15 cellular contexts compared by ENCODE assay signal in the genomic region with DNA sequence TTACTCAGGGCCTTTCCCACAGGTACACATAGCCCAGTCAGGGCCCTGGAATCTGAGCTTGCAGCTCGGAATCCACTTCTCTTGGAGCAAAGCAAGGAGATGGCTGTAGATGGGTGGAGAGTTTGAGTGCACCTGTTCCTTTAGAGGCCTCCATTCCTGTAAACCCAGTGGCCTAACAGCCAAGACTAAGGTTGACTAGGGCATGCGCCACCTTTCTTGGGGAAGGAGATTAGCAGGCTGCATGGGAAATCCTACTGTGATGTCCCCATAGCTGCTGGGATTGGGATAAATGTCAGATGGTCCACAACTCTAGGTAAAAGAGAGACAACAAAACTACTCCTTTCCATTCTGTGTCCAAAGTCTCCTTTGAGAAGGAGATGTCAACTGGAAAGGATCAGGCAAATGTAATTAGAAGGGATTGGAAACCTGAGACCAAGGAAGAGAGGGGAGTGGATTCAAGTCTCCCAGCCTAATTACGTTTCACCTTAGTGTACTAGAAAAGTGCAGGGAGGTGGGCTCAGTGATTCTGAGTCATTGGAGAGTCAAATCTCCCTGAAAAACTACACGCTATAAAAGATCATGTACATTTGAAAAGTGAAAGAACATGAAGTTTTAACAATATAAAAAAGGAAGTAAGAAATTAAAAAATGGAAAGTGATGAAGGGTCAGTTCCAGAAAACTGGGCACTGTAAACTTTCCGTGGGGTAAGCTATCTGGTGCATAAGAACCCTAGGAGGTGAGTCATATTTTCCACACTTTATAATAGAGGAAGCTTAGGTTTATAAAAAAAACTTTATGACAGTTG.
A peak's percentile ranks its signal among the peaks of the same experiment; 100 is the strongest.
DNase-seq lines count a peak whose midpoint lies in the region; ATAC-seq and TF ChIP-seq lines count a peak whose summit lies in the region.
"Had no signal": no experiment of that assay in that cellular context is flagged by ENCODE, and none has a peak within 500 bp of the region (broad histone marks: within the 10 kb centered on the region; RNA-seq: fewer than 3 reads in every experiment).

No MANE protein-coding gene starts in this region.

- CTCF ChIA-PET in PC-3 (lab: Charles Lee), result no interaction called here

- intact Hi-C loops in PC-3 (cut with micrococcal nuclease), result no loop called here

- POLR2A ChIA-PET in PC-3 (lab: Charles Lee; ENCODE audit: unreplicated experiment), result no interaction called here

- H3K9me2 ChIP-seq in PC-3 (replicated peaks; ENCODE audit: low read length), result no peaks in the 10 kb centered on the region

- H3K36me3 ChIP-seq in PC-3 (ENCODE audit: low read depth, low read length), result no peaks in the 10 kb centered on the region
- H3K36me3 ChIP-seq: cardiac muscle cell, tibial nerve had no signal

- TF ChIP-seq CTCF in PC-3 (conservative IDR thresholded peaks at IDR 0.05; ENCODE audit: low read depth, low read length), result no peak

- H3K4me3 Mint-ChIP-seq in stimulated activated memory B cell treated with anti-CD40 and anti-IgM and Interleukin-4, amounts not matched to agents 10 μg/mL and 1 μg/mL and 100 μg/mL, for 72 hours, result no peak overlapping the region
- H3K4me3 Mint-ChIP-seq: activated CD4-positive, alpha-beta memory T cell treated with anti-CD3 and anti-CD28 coated beads, Interleukin-2, amount 10 ng/mL, durations not matched to agents 7 days and 5 days; T-cell had no signal

- H3K79me2 ChIP-seq in PC-3 (ENCODE audit: low read length), result no peaks in the 10 kb centered on the region

- peaks cover 12% of the 10 kb centered on the region; the same call in 1 of the 2 replicates for H3K27me3 ChIP-seq in PC-3 (ENCODE audit: low read length)
- H3K27me3 ChIP-seq: cardiac muscle cell, tibial nerve had no signal

- no peaks in the 10 kb centered on the region for H3F3A ChIP-seq in PC-3 (ENCODE audit: low read length, unreplicated experiment)

- no peaks in the 10 kb centered on the region for H3K36me3 Mint-ChIP-seq in stimulated activated memory B cell treated with anti-CD40 and anti-IgM and Interleukin-4, amounts not matched to agents 10 μg/mL and 1 μg/mL and 100 μg/mL, for 72 hours
- H3K36me3 Mint-ChIP-seq: T-cell had no signal

- BruUV-seq in PC-3 (replicated peaks; lab: Mats Ljungman, UMichigan), result no TSS peak

- DNase-seq in NCI-H82 (lab: John Stamatoyannopoulos, UW) (peak; percentile 48), NCI-H82 treated with DMSO at 0.1 percent for 48 hours (lab: John Stamatoyannopoulos, UW; ENCODE audit: unreplicated experiment) (no peak), PC-3 (peak; percentile 13), dermis blood vessel endothelial cell (peak; percentile 64), NCI-H226 (no peak), COLO829 (ENCODE audit: low spot score) (no peak), HK-2 (ENCODE audit: unreplicated experiment) (no peak)
- DNase-seq: activated CD4-positive, alpha-beta memory T cell treated with anti-CD3 and anti-CD28 coated beads, Interleukin-2, amount 10 ng/mL, durations not matched to agents 7 days and 5 days; activated naive CD4-positive, alpha-beta T cell; NCI-H2107; T-cell had no signal

- H3K9ac ChIP-seq in PC-3 (ENCODE audit: low read length), result no peak overlapping the region

- no peak overlapping the region for H3K4me3 ChIP-seq in PC-3 (ENCODE audit: low read length)
- H3K4me3 ChIP-seq: cardiac muscle cell, tibial nerve had no signal

- H3K4me1 Mint-ChIP-seq in stimulated activated memory B cell treated with anti-CD40 and anti-IgM and Interleukin-4, amounts not matched to agents 10 μg/mL and 1 μg/mL and 100 μg/mL, for 72 hours, result peaks cover 27% of the 10 kb centered on the region
- H3K4me1 Mint-ChIP-seq: activated CD4-positive, alpha-beta memory T cell treated with anti-CD3 and anti-CD28 coated beads, Interleukin-2, amount 10 ng/mL, durations not matched to agents 7 days and 5 days; T-cell had no signal

- no peaks in the 10 kb centered on the region for H3K9me3 Mint-ChIP-seq in stimulated activated memory B cell treated with anti-CD40 and anti-IgM and Interleukin-4, amounts not matched to agents 10 μg/mL and 1 μg/mL and 100 μg/mL, for 72 hours
- H3K9me3 Mint-ChIP-seq: activated CD4-positive, alpha-beta memory T cell treated with anti-CD3 and anti-CD28 coated beads, Interleukin-2, amount 10 ng/mL, durations not matched to agents 7 days and 5 days; T-cell had no signal

- peak; percentile 51; the same call in 1 of the 2 replicates for ATAC-seq in PC-3
- peak; percentile 88 for ATAC-seq in stimulated activated memory B cell treated with anti-CD40 and anti-IgM and Interleukin-4, amounts not matched to agents 10 μg/mL and 1 μg/mL and 100 μg/mL, for 72 hours
- ATAC-seq: T-cell had no signal

- no peak overlapping the region for H3K4me2 ChIP-seq in PC-3 (ENCODE audit: low read length)

- H3K27ac ChIP-seq in PC-3 (ENCODE audit: low read length), result no peak overlapping the region
- H3K27ac ChIP-seq: 22Rv1, cardiac muscle cell, tibial nerve had no signal

- no peaks in the 10 kb centered on the region for H3K27me3 Mint-ChIP-seq in stimulated activated memory B cell treated with anti-CD40 and anti-IgM and Interleukin-4, amounts not matched to agents 10 μg/mL and 1 μg/mL and 100 μg/mL, for 72 hours

- H3K27ac Mint-ChIP-seq in stimulated activated memory B cell treated with anti-CD40 and anti-IgM and Interleukin-4, amounts not matched to agents 10 μg/mL and 1 μg/mL and 100 μg/mL, for 72 hours, result peak overlapping the region; percentile 88
- H3K27ac Mint-ChIP-seq: activated CD4-positive, alpha-beta memory T cell treated with anti-CD3 and anti-CD28 coated beads, Interleukin-2, amount 10 ng/mL, durations not matched to agents 7 days and 5 days; T-cell had no signal

- no peaks in the 10 kb centered on the region for H3K9me3 ChIP-seq in PC-3 (ENCODE audit: low read length)
- H3K9me3 ChIP-seq: tibial nerve had no signal

- H3K4me1 ChIP-seq in PC-3 (ENCODE audit: insufficient read depth, low read length), result no peaks in the 10 kb centered on the region
- H3K4me1 ChIP-seq: tibial nerve had no signal

- H4K20me1 ChIP-seq in PC-3 (ENCODE audit: low read length), result no peaks in the 10 kb centered on the region

- no peak overlapping the region for H2AFZ ChIP-seq in PC-3 (ENCODE audit: low read length)

Comparison
In these comparisons a context has a peak if more than half of its experiments do, and no peak if none do; other contexts are left out.
1. DNase-seq: peak in NCI-H82 (single experiment), PC-3 (single experiment) and dermis blood vessel endothelial cell (single experiment); none in NCI-H82 treated with DMSO at 0.1 percent for 48 hours (single experiment), NCI-H226 (single experiment), COLO829 (single experiment) and HK-2 (single experiment).